In genomic region chr4:8533274-8533865, GRCh38 we compare ENCODE assay signal across 12 cellular contexts. TPM values are rescaled to one million over a fixed set of nuclear protein-coding genes. Genes with fewer than 3 reads are reported as not detected.
DNase-seq lines count a peak whose midpoint lies in the region; ATAC-seq and TF ChIP-seq lines count a peak whose summit lies in the region.
"Had no signal": no experiment of that assay in that cellular context is flagged by ENCODE, and none has a peak within 500 bp of the region (broad histone marks: within the 10 kb centered on the region; RNA-seq: fewer than 3 reads in every experiment).

No MANE protein-coding gene starts in this region.

- H3K4me1 Mint-ChIP-seq in mesothelial cell of epicardium, result peaks cover 53% of the 10 kb centered on the region
- no peaks in the 10 kb centered on the region for H3K4me1 Mint-ChIP-seq in activated CD4-positive, alpha-beta T cell treated with anti-CD3 and anti-CD28 coated beads for 36 hours
- H3K4me1 Mint-ChIP-seq: naive thymus-derived CD8-positive, alpha-beta T cell had no signal

- H3K27me3 Mint-ChIP-seq in mesothelial cell of epicardium (ENCODE audit: low read depth), result no peaks in the 10 kb centered on the region
- H3K27me3 Mint-ChIP-seq in activated CD4-positive, alpha-beta T cell treated with anti-CD3 and anti-CD28 coated beads for 36 hours, result no peaks in the 10 kb centered on the region

- TF ChIP-seq CTCF in GM06990 (IDR thresholded peaks at IDR 0.05; ENCODE audit: insufficient read depth, low read length, poor library complexity, severe bottlenecking) (no peak), RWPE2 (IDR thresholded peaks at IDR 0.05; ENCODE audit: poor library complexity, severe bottlenecking) (no peak), mesothelial cell of epicardium (IDR thresholded peaks at IDR 0.05; ENCODE audit: unreplicated experiment) (no peak)

- ATAC-seq in GM21529 (IDR thresholded peaks at IDR 0.05; ENCODE audit: unreplicated experiment) (peak; percentile 49), RWPE2 (ENCODE audit: low read depth) (no peak), GM21737 (IDR thresholded peaks at IDR 0.05; ENCODE audit: unreplicated experiment) (no peak)
- no peak for ATAC-seq in activated CD4-positive, alpha-beta T cell treated with anti-CD3 and anti-CD28 coated beads for 36 hours
- ATAC-seq: naive thymus-derived CD8-positive, alpha-beta T cell had no signal

- H3K9me3 ChIP-seq in RWPE2 (ENCODE audit: severe bottlenecking), result peaks cover 2% of the 10 kb centered on the region
- H3K9me3 ChIP-seq: tibial artery had no signal

- H3K4me3 Mint-ChIP-seq in mesothelial cell of epicardium, result peak overlapping the region; percentile 39
- no peak overlapping the region for H3K4me3 Mint-ChIP-seq in activated CD4-positive, alpha-beta T cell treated with anti-CD3 and anti-CD28 coated beads for 36 hours
- H3K4me3 Mint-ChIP-seq: naive thymus-derived CD8-positive, alpha-beta T cell had no signal

- H3K4me3 ChIP-seq in GM06990 (replicated peaks; ENCODE audit: low read depth, low read length), result peak overlapping the region; percentile 43
- H3K4me3 ChIP-seq in RWPE2 (ENCODE audit: severe bottlenecking), result no peak overlapping the region
- H3K4me3 ChIP-seq: SJSA1, tibial artery had no signal

- CTCF ChIA-PET in activated CD4-positive, alpha-beta T cell treated with anti-CD3 and anti-CD28 coated beads for 36 hours (lab: Charles Lee), result no interaction called here

- H3K9me3 Mint-ChIP-seq in mesothelial cell of epicardium, result peaks cover 14% of the 10 kb centered on the region
- peaks cover 9% of the 10 kb centered on the region for H3K9me3 Mint-ChIP-seq in activated CD4-positive, alpha-beta T cell treated with anti-CD3 and anti-CD28 coated beads for 36 hours (ENCODE audit: low read depth)

- DNase-seq in GM06990 (ENCODE audit: extremely low read depth, insufficient read length), result no peak
- peak; percentile 3 for DNase-seq in RWPE2 (ENCODE audit: low spot score)
- DNase-seq in mesothelial cell of epicardium (ENCODE audit: low spot score in 2 of 2, unreplicated experiment in 2 of 2), result no peak
- no peak for DNase-seq in activated CD4-positive, alpha-beta T cell treated with anti-CD3 and anti-CD28 coated beads for 36 hours
- no peak for DNase-seq in DMS 273 (lab: John Stamatoyannopoulos, UW; ENCODE audit: unreplicated experiment)
- no peak for DNase-seq in stimulated activated CD4-positive, alpha-beta T cell treated with anti-CD3 and anti-CD28 coated beads, Interleukin-4, amount 100 ng/mL, for 4 hours
- DNase-seq: DMS 273 treated with DMSO at 0.1 percent for 48 hours, tibial artery had no signal

- POLR2A ChIA-PET in activated CD4-positive, alpha-beta T cell treated with anti-CD3 and anti-CD28 coated beads for 36 hours (lab: Charles Lee), result no interaction called here

- peak overlapping the region; percentile 97 for H3K27ac Mint-ChIP-seq in mesothelial cell of epicardium
- H3K27ac Mint-ChIP-seq in activated CD4-positive, alpha-beta T cell treated with anti-CD3 and anti-CD28 coated beads for 36 hours, result no peak overlapping the region

- intact Hi-C loops in activated CD4-positive, alpha-beta T cell treated with anti-CD3 and anti-CD28 coated beads for 36 hours (cut with DNase I, micrococcal nuclease), result no loop called here

- H3K4me1 ChIP-seq in RWPE2 (ENCODE audit: insufficient read depth, poor library complexity, severe bottlenecking), result peaks cover 33% of the 10 kb centered on the region

- H3K27ac ChIP-seq in RWPE2 (ENCODE audit: poor library complexity, severe bottlenecking), result peak overlapping the region; percentile 48
- H3K27ac ChIP-seq: tibial artery had no signal

- no peaks in the 10 kb centered on the region for H3K36me3 Mint-ChIP-seq in mesothelial cell of epicardium
- H3K36me3 Mint-ChIP-seq in activated CD4-positive, alpha-beta T cell treated with anti-CD3 and anti-CD28 coated beads for 36 hours (ENCODE audit: low read depth), result no peaks in the 10 kb centered on the region

- H3K27me3 ChIP-seq in GM06990 (replicated peaks; ENCODE audit: control insufficient read depth, insufficient read depth, low read length) (no peaks in the 10 kb centered on the region), RWPE2 (ENCODE audit: insufficient read depth, poor library complexity, severe bottlenecking) (no peaks in the 10 kb centered on the region)
- H3K27me3 ChIP-seq: SJSA1, tibial artery had no signal

- H3K36me3 ChIP-seq in GM06990 (ENCODE audit: control insufficient read depth, insufficient read depth, low read length), result no peaks in the 10 kb centered on the region
- no peaks in the 10 kb centered on the region for H3K36me3 ChIP-seq in RWPE2 (ENCODE audit: low read depth)
- H3K36me3 ChIP-seq: SJSA1, tibial artery had no signal

RNA-seq across cellular contexts. Expression of gene GPR78, which starts 46.8 kb away (rescaled TPM):
- 2.4 to 3.8 TPM (median 3.2 TPM) in 3 replicates for total RNA-seq in mesothelial cell of epicardium
- not detected for total RNA-seq in activated CD4-positive, alpha-beta T cell treated with anti-CD3 and anti-CD28 coated beads for 36 hours
- total RNA-seq: naive thymus-derived CD8-positive, alpha-beta T cell had no signal

RNA-seq across cellular contexts. Expression of gene CPZ, which starts 59.2 kb away (rescaled TPM):
- total RNA-seq in mesothelial cell of epicardium, result 32.0 to 38.6 TPM (median 32.8 TPM) in 3 replicates
- total RNA-seq in activated CD4-positive, alpha-beta T cell treated with anti-CD3 and anti-CD28 coated beads for 36 hours, result not detected
- total RNA-seq: naive thymus-derived CD8-positive, alpha-beta T cell had no signal

Comparison
In these comparisons a context has a peak if more than half of its experiments do, and no peak if none do; other contexts are left out.
1. RNA of gene CPZ, which starts 59.2 kb away (total RNA-seq): 32.0 to 38.6 TPM in mesothelial cell of epicardium; not detected in activated CD4-positive, alpha-beta T cell treated with anti-CD3 and anti-CD28 coated beads for 36 hours; every median in the first group is over 10 times any median in the second.